ENCODE assay signal across 8 cellular contexts in the genomic region with DNA sequence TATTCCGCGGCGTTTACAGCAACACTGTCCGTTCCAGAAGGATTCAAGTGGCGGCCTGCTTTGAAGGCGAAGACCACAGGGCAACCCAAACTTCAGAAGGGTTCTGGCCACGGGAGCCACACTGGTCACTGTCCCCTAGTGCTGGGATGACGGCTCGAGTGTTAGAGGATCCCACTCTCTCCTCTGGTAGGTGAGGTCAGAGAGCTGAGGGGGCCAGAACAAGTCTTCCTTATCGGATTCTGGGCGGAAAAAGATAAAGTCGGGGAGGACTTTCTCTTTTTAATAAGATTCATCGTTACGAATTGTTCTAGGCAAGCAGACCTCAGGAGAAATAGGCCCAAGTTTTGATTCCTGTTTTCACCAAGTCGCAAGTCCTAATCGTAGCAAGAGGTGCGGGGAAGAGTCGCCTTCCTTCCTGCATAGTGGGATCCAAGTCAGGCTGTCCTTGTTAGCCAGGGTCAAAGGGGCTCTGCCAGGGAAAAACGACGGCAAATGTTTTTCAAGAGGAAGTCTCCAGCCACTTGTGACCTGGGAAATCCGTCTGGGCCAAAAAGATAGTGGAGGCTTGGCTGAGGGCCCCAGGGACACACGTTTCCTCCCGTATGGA. TPM values are rescaled to one million over a fixed set of nuclear protein-coding genes. Genes with fewer than 3 reads are reported as not detected.
DNase-seq lines count a peak whose midpoint lies in the region; ATAC-seq and TF ChIP-seq lines count a peak whose summit lies in the region.

No MANE protein-coding gene starts in this region.

- H3K9me3 ChIP-seq in RWPE2 (ENCODE audit: severe bottlenecking) (no peaks in the 10 kb centered on the region), colonic mucosa (no peaks in the 10 kb centered on the region), thyroid gland (no peaks in the 10 kb centered on the region)

- H3K23ac ChIP-seq in mesendoderm (ENCODE audit: low read length) = no peak overlapping the region

- H3K79me1 ChIP-seq in mesendoderm (ENCODE audit: low read length) = peaks cover 1% of the 10 kb centered on the region

- H3K79me2 ChIP-seq in mesendoderm (ENCODE audit: control insufficient read depth, insufficient read depth, low read length) = peaks cover 34% of the 10 kb centered on the region

- intact Hi-C loops in colonic mucosa (cut with DNase I) = loop anchor here (5.0 to 10.0 kb wide), 3 partner anchors 94 to 314 kb away; a partner anchor contains a TSS
- intact Hi-C loops in thyroid gland (cut with DNase I) = loop anchor here (10.0 kb wide), 1 partner anchor 232 kb away; a partner anchor contains a TSS

- H2BK5ac ChIP-seq in mesendoderm (ENCODE audit: low read length) = no peak overlapping the region

- peak overlapping the region; percentile 93 for H3K4me3 ChIP-seq in RWPE2 (ENCODE audit: severe bottlenecking)
- H3K4me3 ChIP-seq in colonic mucosa = peak overlapping the region; percentile 93
- H3K4me3 ChIP-seq in mesendoderm (ENCODE audit: low read length) = peak overlapping the region; percentile 21
- peak overlapping the region in 2 of 3 donors; percentile 4 to 98 for H3K4me3 ChIP-seq in thyroid gland (replicated peaks in 1 of 3)

- H3K4me1 ChIP-seq in RWPE2 (ENCODE audit: insufficient read depth, poor library complexity, severe bottlenecking) (peaks cover 34% of the 10 kb centered on the region), colonic mucosa (no peaks in the 10 kb centered on the region), mesendoderm (ENCODE audit: control insufficient read depth, low read depth, low read length) (peaks cover 2% of the 10 kb centered on the region), thyroid gland (peaks cover 5 to 25% of the 10 kb centered on the region in 2 donors)

- H3K4me2 ChIP-seq in mesendoderm (ENCODE audit: low read length) = peak overlapping the region; percentile 62

- H3K36me3 ChIP-seq in RWPE2 (ENCODE audit: low read depth) (peaks cover 37% of the 10 kb centered on the region), colonic mucosa (no peaks in the 10 kb centered on the region), mesendoderm (ENCODE audit: control insufficient read depth, insufficient read depth, low read length) (no peaks in the 10 kb centered on the region), thyroid gland (peaks cover 0 to 5% of the 10 kb centered on the region in 2 donors)

- H3K27me3 ChIP-seq in RWPE2 (ENCODE audit: insufficient read depth, poor library complexity, severe bottlenecking) = no peaks in the 10 kb centered on the region
- no peaks in the 10 kb centered on the region for H3K27me3 ChIP-seq in colonic mucosa
- H3K27me3 ChIP-seq in mesendoderm (ENCODE audit: insufficient read depth, low read length, poor library complexity) = no peaks in the 10 kb centered on the region
- H3K27me3 ChIP-seq in thyroid gland = no peaks in the 10 kb centered on the region

- peak; percentile 12 for DNase-seq in activated T-cell treated with anti-CD3 and anti-CD28 coated beads for 48 hours (ENCODE audit: low read depth)
- DNase-seq in activated T-cell treated with anti-CD3 and anti-CD28 coated beads for 4 hours = no peak
- no peak for DNase-seq in RWPE2 (ENCODE audit: low spot score)
- DNase-seq in colonic mucosa = peak; percentile 53
- no peak for DNase-seq in mesendoderm
- DNase-seq in thyroid gland = peak; percentile 27 to 31

- TF ChIP-seq POLR2A in thyroid gland (IDR thresholded peaks at IDR 0.05) = no peak

- ATAC-seq in RWPE2 (ENCODE audit: low read depth) (no peak), HG03108 (IDR thresholded peaks at IDR 0.05; ENCODE audit: unreplicated experiment) (no peak), HG03460 (IDR thresholded peaks at IDR 0.05; ENCODE audit: unreplicated experiment) (no peak)

- H3K27ac ChIP-seq in RWPE2 (ENCODE audit: poor library complexity, severe bottlenecking) (peak overlapping the region; percentile 89), colonic mucosa (peak overlapping the region; percentile 99), mesendoderm (ENCODE audit: low read depth, low read length) (peak overlapping the region; percentile 93), thyroid gland (peak overlapping the region; percentile 97 to 100 (median 99))

- H4K5ac ChIP-seq in mesendoderm (ENCODE audit: low read length) = no peak overlapping the region

- TF ChIP-seq CTCF in RWPE2 (IDR thresholded peaks at IDR 0.05; ENCODE audit: poor library complexity, severe bottlenecking) (no peak), colonic mucosa (IDR thresholded peaks at IDR 0.05) (no peak), thyroid gland (IDR thresholded peaks at IDR 0.05) (no peak)

- no peak overlapping the region for H2BK120ac ChIP-seq in mesendoderm (ENCODE audit: low read depth, low read length)

- H3K18ac ChIP-seq in mesendoderm (ENCODE audit: low read length) = peak overlapping the region; percentile 55

- peak overlapping the region; percentile 72 for H3K56ac ChIP-seq in mesendoderm (ENCODE audit: low read length)

- peak overlapping the region; percentile 78 for H4K8ac ChIP-seq in mesendoderm (ENCODE audit: low read depth, low read length)

- no CpG with 5 or more reads among the region's 23 CpGs for WGBS in mesendoderm (ENCODE audit: extremely low coverage, insufficient coverage, low lambda C conversion rate)
- 25 to 38% methylated on average over 23 of the region's 23 CpGs for whole genome bisulfite sequencing in thyroid gland, 2 donors

- no peak overlapping the region for H2AK5ac ChIP-seq in mesendoderm (ENCODE audit: low read length)

- peak overlapping the region; percentile 46 for H3K4ac ChIP-seq in mesendoderm (ENCODE audit: low read depth, low read length)

- no peak overlapping the region for H2BK15ac ChIP-seq in mesendoderm (replicated peaks; ENCODE audit: low read depth)

- H3K9ac ChIP-seq in colonic mucosa (ENCODE audit: low read depth in 2 of 2, low read length in 2 of 2) (peak overlapping the region; percentile 69 to 99), mesendoderm (ENCODE audit: low read length) (peak overlapping the region; percentile 77)

RNA-seq across cellular contexts. Expression of a gene that starts 0.9 kb away (rescaled TPM):
- total RNA-seq in colonic mucosa = 100 to 1,000 TPM; 338 to 537 TPM
- polyA plus RNA-seq in mesendoderm (2013, experiment 1 of 2) = 475 TPM
- polyA plus RNA-seq in mesendoderm (2013, experiment 2 of 2) = 490 TPM
- total RNA-seq in thyroid gland = 100 to 1,000 TPM; 306 to 544 (median 331) TPM

RNA-seq across cellular contexts. Expression of a gene that starts 15.2 kb away (rescaled TPM):
- total RNA-seq in colonic mucosa (100 to 1,000 TPM; 415 to 575 TPM), thyroid gland (100 to 1,000 TPM; 334 to 467 (median 446) TPM)
- polyA plus RNA-seq in mesendoderm (2013, experiment 1 of 2) = 268 TPM
- 263 TPM for polyA plus RNA-seq in mesendoderm (2013, experiment 2 of 2)

RNA-seq across cellular contexts. Expression of a gene that starts 27.0 kb away (rescaled TPM):
- total RNA-seq in colonic mucosa (1 to 10 TPM; 2.8 to 7.9 TPM), thyroid gland (1 to 10 TPM; 2.3 to 3.1 (median 3.1) TPM)
- polyA plus RNA-seq in mesendoderm (2013, experiment 1 of 2) = 0.29 TPM
- 0.20 TPM for polyA plus RNA-seq in mesendoderm (2013, experiment 2 of 2)

Comparison
In these comparisons a context has a peak if more than half of its experiments do, and no peak if none do; other contexts are left out.
1. DNase-seq: peak in activated T-cell treated with anti-CD3 and anti-CD28 coated beads for 48 hours (single experiment), colonic mucosa (single experiment) and thyroid gland (2 of 2); none in activated T-cell treated with anti-CD3 and anti-CD28 coated beads for 4 hours (single experiment), RWPE2 (single experiment) and mesendoderm (single experiment).
2. H3K4me3 ChIP-seq: peak in every context shown above with its lines; median percentile 93 in RWPE2; 93 in colonic mucosa; 51 in thyroid gland; 21 in mesendoderm.
3. Peak in every context shown above with its lines, with median percentiles within 50 percentile points of each other: H3K27ac ChIP-seq.